24 cellular contexts compared by ENCODE assay signal in genomic region chr14:105030194-105030593, GRCh38. TPM values are rescaled to one million over a fixed set of nuclear protein-coding genes. Genes with fewer than 3 reads are reported as not detected.
DNase-seq lines count a peak whose midpoint lies in the region; ATAC-seq, FAIRE-seq and TF ChIP-seq lines count a peak whose summit lies in the region.
"Had no signal": no experiment of that assay in that cellular context is flagged by ENCODE, and none has a peak within 500 bp of the region (broad histone marks: within the 10 kb centered on the region; RNA-seq: fewer than 3 reads in every experiment).

No MANE protein-coding gene starts in this region.

- no peak overlapping the region for H3K23ac ChIP-seq in neuronal stem cell (ENCODE audit: low read depth, low read length, poor library complexity)

- H3K4me3 ChIP-seq in astrocyte (ENCODE audit: insufficient read depth, low read depth, low read length) = no peak overlapping the region
- no peak overlapping the region for H3K4me3 ChIP-seq in neuronal stem cell (ENCODE audit: low read length in 2 of 2)
- H3K4me3 ChIP-seq in right atrium auricular region = no peak overlapping the region
- H3K4me3 ChIP-seq: K562 had no signal

- no peaks in the 10 kb centered on the region for H3K79me1 ChIP-seq in neuronal stem cell (ENCODE audit: low read depth, low read length)

- no peaks in the 10 kb centered on the region for H3K9me3 ChIP-seq in astrocyte (ENCODE audit: insufficient read depth, low read depth, low read length)
- peaks cover 1 to 12% of the 10 kb centered on the region in 2 donors for H3K9me3 ChIP-seq in neuronal stem cell (replicated peaks in 1 of 2; ENCODE audit: control insufficient read depth in 2 of 2, insufficient read depth in 1 of 2, low read depth in 1 of 2, low read length in 2 of 2)
- peaks cover 0 to 5% of the 10 kb centered on the region in 2 donors for H3K9me3 ChIP-seq in right atrium auricular region
- H3K9me3 ChIP-seq: BE2C had no signal

- H3K27me3 Mint-ChIP-seq in astrocyte (ENCODE audit: low read depth, unreplicated experiment) = peaks cover 2% of the 10 kb centered on the region
- H3K27me3 Mint-ChIP-seq: CD4-positive, CD25-positive, alpha-beta regulatory T cell; CD8-positive, alpha-beta memory T cell had no signal

- H4K20me1 ChIP-seq in astrocyte (ENCODE audit: insufficient read depth, low read length) = peaks cover 6% of the 10 kb centered on the region

- H3K79me2 ChIP-seq in astrocyte (ENCODE audit: insufficient read depth, low read length) = peaks cover 17% of the 10 kb centered on the region

- H2BK12ac ChIP-seq in neuronal stem cell (ENCODE audit: low read length) = peak overlapping the region; percentile 22

- H3K4me2 ChIP-seq in astrocyte (ENCODE audit: low read length) (no peak overlapping the region), neuronal stem cell (ENCODE audit: insufficient read depth, low read length, poor library complexity, severe bottlenecking) (no peak overlapping the region)

- no peak for TF ChIP-seq CTCF in astrocyte (IDR thresholded peaks at IDR 0.05; ENCODE audit: insufficient read depth, low read depth, low read length)
- TF ChIP-seq CTCF in right atrium auricular region (IDR thresholded peaks at IDR 0.05) = no peak

- no peak overlapping the region for H3K18ac ChIP-seq in neuronal stem cell (ENCODE audit: low read length)

- no peak overlapping the region for H4K8ac ChIP-seq in neuronal stem cell (ENCODE audit: low read depth, low read length)

- no CpG with 5 or more reads among the region's 2 CpGs for WGBS in neuronal stem cell (ENCODE audit: extremely low coverage in 2 of 2, insufficient read length in 2 of 2, insufficient replicate concordance in 1 of 2), 2 donors

- H3K9me3 Mint-ChIP-seq in astrocyte (ENCODE audit: unreplicated experiment) = peaks cover 6% of the 10 kb centered on the region
- H3K9me3 Mint-ChIP-seq: CD8-positive, alpha-beta memory T cell had no signal

- FAIRE-seq in astrocyte (lab: Jason Lieb, UNC) = no peak
- FAIRE-seq: A204.1, G401.6, GM12892, GM18507, K562 had no signal

- no peaks in the 10 kb centered on the region for H3K36me3 ChIP-seq in astrocyte (ENCODE audit: insufficient read depth, low read length)
- no peaks in the 10 kb centered on the region for H3K36me3 ChIP-seq in neuronal stem cell (replicated peaks in 1 of 2; ENCODE audit: control insufficient read depth in 2 of 2, insufficient read depth in 2 of 2, low read length in 2 of 2)
- H3K36me3 ChIP-seq in right atrium auricular region = no peaks in the 10 kb centered on the region
- H3K36me3 ChIP-seq: BE2C had no signal

- H3K36me3 Mint-ChIP-seq in astrocyte (ENCODE audit: low read depth, unreplicated experiment) = peaks cover 3% of the 10 kb centered on the region

- DNase-seq in astrocyte (ENCODE audit: low read depth) = no peak
- DNase-seq in epithelial cell of prostate (ENCODE audit: low read depth, low spot score) = no peak
- DNase-seq in neuronal stem cell (ENCODE audit: low spot score) = no peak
- DNase-seq in iPS-NIHi11 (ENCODE audit: low spot score) = no peak
- no peak for DNase-seq in DMS79 (lab: John Stamatoyannopoulos, UW)
- no peak for DNase-seq in right atrium auricular region (ENCODE audit: low spot score)
- DNase-seq: ACHN; BE2C; C1 segment of cervical spinal cord; CD4-positive, CD25-positive, alpha-beta regulatory T cell; CD8-positive, alpha-beta memory T cell; COR-L47; DMS 273 treated with DMSO at 0.1 percent for 48 hours; DMS53; GOT3; H7; IMR-90 had no signal

- H2BK5ac ChIP-seq in neuronal stem cell (ENCODE audit: low read length) = no peak overlapping the region

- no peak overlapping the region for H2AK5ac ChIP-seq in neuronal stem cell (ENCODE audit: low read depth, low read length)

- no peak overlapping the region for H3K4me3 Mint-ChIP-seq in astrocyte (ENCODE audit: unreplicated experiment)

- H3K9ac ChIP-seq in astrocyte (ENCODE audit: low read length) (no peak overlapping the region), neuronal stem cell (ENCODE audit: low read depth, low read length, poor library complexity) (no peak overlapping the region)

- H3K27me3 ChIP-seq in astrocyte (ENCODE audit: insufficient read depth, low read length) = no peaks in the 10 kb centered on the region
- peaks cover 5 to 36% (median 22%) of the 10 kb centered on the region in 3 experiments for H3K27me3 ChIP-seq in neuronal stem cell (ENCODE audit: control insufficient read depth in 3 of 3, insufficient read depth in 3 of 3, low read depth in 1 of 3, low read length in 3 of 3)
- H3K27me3 ChIP-seq in right atrium auricular region = no peaks in the 10 kb centered on the region
- H3K27me3 ChIP-seq: BE2C had no signal

- peaks cover 37% of the 10 kb centered on the region for H3K4me1 ChIP-seq in astrocyte (ENCODE audit: insufficient read depth, low read length)
- no peaks in the 10 kb centered on the region for H3K4me1 ChIP-seq in neuronal stem cell (ENCODE audit: control insufficient read depth in 2 of 2, insufficient read depth in 1 of 2, low read depth in 1 of 2, low read length in 2 of 2)
- peaks cover 0 to 2% of the 10 kb centered on the region in 2 donors for H3K4me1 ChIP-seq in right atrium auricular region
- H3K4me1 ChIP-seq: BE2C had no signal

- no peak overlapping the region for H2BK120ac ChIP-seq in neuronal stem cell (ENCODE audit: low read depth, low read length)

- no peak overlapping the region for H3K4ac ChIP-seq in neuronal stem cell (ENCODE audit: low read length)

- no peak overlapping the region for H2BK15ac ChIP-seq in neuronal stem cell (ENCODE audit: low read length)

- H3K14ac ChIP-seq in neuronal stem cell (ENCODE audit: low read length) = no peak overlapping the region

- no peak overlapping the region for H4K91ac ChIP-seq in neuronal stem cell (ENCODE audit: low read depth, low read length, poor library complexity)

- H3K27ac ChIP-seq in astrocyte (ENCODE audit: low read depth, low read length) (no peak overlapping the region), epithelial cell of prostate (peak overlapping the region; percentile 99), neuronal stem cell (replicated peaks; ENCODE audit: low read length) (no peak overlapping the region), right atrium auricular region (no peak overlapping the region)
- H3K27ac ChIP-seq: HL-60 had no signal

- no peak for ATAC-seq in HG03196 (IDR thresholded peaks at IDR 0.05; ENCODE audit: unreplicated experiment)

- H2AFZ ChIP-seq in astrocyte (ENCODE audit: low read depth, low read length) (no peak overlapping the region), neuronal stem cell (ENCODE audit: low read length) (no peak overlapping the region)

- peak overlapping the region; percentile 80 for H3K27ac Mint-ChIP-seq in astrocyte (ENCODE audit: unreplicated experiment)
- H3K27ac Mint-ChIP-seq: CD4-positive, CD25-positive, alpha-beta regulatory T cell had no signal

- peaks cover 16% of the 10 kb centered on the region for H3K4me1 Mint-ChIP-seq in astrocyte (ENCODE audit: low read depth, unreplicated experiment)

RNA-seq across cellular contexts. Expression of gene CDCA4, which starts 9.3 kb away (rescaled TPM):
- total RNA-seq in astrocyte (8.7 and 11.3 TPM in 2 replicates), right atrium auricular region (1 to 10 TPM; 3.3 to 5.1 TPM)
- polyA plus RNA-seq in neuronal stem cell (2013, experiment 1 of 2) = 46.0 TPM
- 45.5 TPM for polyA plus RNA-seq in neuronal stem cell (2013, experiment 2 of 2)

RNA-seq across cellular contexts. Expression of gene GPR132, which starts 35.0 kb away (rescaled TPM):
- total RNA-seq in astrocyte (1.7 and 2.2 TPM in 2 replicates), right atrium auricular region (1 to 10 TPM in 1 of 2 donors, under 1 TPM in 1; 0.67 to 1.2 TPM)
- polyA plus RNA-seq in neuronal stem cell (2013, experiment 1 of 2) = 0.13 TPM
- 0.08 TPM for polyA plus RNA-seq in neuronal stem cell (2013, experiment 2 of 2)
- total RNA-seq: H7 had no signal

RNA-seq across cellular contexts. Expression of gene CLBA1, which starts 44.6 kb away (rescaled TPM):
- total RNA-seq in astrocyte (6.3 and 7.2 TPM in 2 replicates), right atrium auricular region (1 to 10 TPM; 2.0 to 2.2 TPM)
- 6.1 TPM for polyA plus RNA-seq in neuronal stem cell (2013, experiment 1 of 2)
- 6.0 TPM for polyA plus RNA-seq in neuronal stem cell (2013, experiment 2 of 2)

RNA-seq across cellular contexts. Expression of gene AHNAK2, which starts 52.0 kb away (rescaled TPM):
- 34.3 and 44.7 TPM in 2 replicates for total RNA-seq in astrocyte
- polyA plus RNA-seq in neuronal stem cell (2013, experiment 1 of 2) = 0.43 TPM
- polyA plus RNA-seq in neuronal stem cell (2013, experiment 2 of 2) = 0.46 TPM
- 10 to 100 TPM in 1 of 2 donors, 1 to 10 TPM in 1; 5.7 to 11.8 TPM for total RNA-seq in right atrium auricular region
- total RNA-seq: CD4-positive, CD25-positive, alpha-beta regulatory T cell had no signal
- polyA plus RNA-seq: CD4-positive, CD25-positive, alpha-beta regulatory T cell; CD8-positive, alpha-beta memory T cell had no signal
